24 cellular contexts compared by ENCODE assay signal in genomic region chr2:65514555-65515195, GRCh38.
DNase-seq lines count a peak whose midpoint lies in the region; ATAC-seq, FAIRE-seq and TF ChIP-seq lines count a peak whose summit lies in the region.
"Had no signal": no experiment of that assay in that cellular context is flagged by ENCODE, and none has a peak within 500 bp of the region (broad histone marks: within the 10 kb centered on the region; RNA-seq: fewer than 3 reads in every experiment).

No MANE protein-coding gene starts in this region.

- H3K9me2 ChIP-seq in GM23248 (ENCODE audit: insufficient read depth), result no peaks in the 10 kb centered on the region

- CTCF ChIA-PET in GM12878 (lab: Yijun Ruan, JAX), result no interaction called here

- 24 to 26% methylated on average over 4 of the region's 4 CpGs for WGBS in GM23248 (ENCODE audit: low coverage in 1 of 2, low lambda C conversion rate in 2 of 2, missing lambda C conversion rate in 2 of 2), 2 experiments
- 5% methylated on average over 4 of the region's 4 CpGs for WGBS in GM12878 (ENCODE audit: insufficient coverage, insufficient replicate concordance, low lambda C conversion rate, missing lambda C conversion rate)
- 78 to 89% methylated on average over 4 of the region's 4 CpGs for WGBS in thyroid gland, 2 donors

- H2AFZ ChIP-seq in GM23248 (no peak overlapping the region), GM12878 (ENCODE audit: control insufficient read depth, low read depth, low read length) (no peak overlapping the region)
- H2AFZ ChIP-seq: PC-9 had no signal

- peak; percentile 70 for ATAC-seq in GM12878
- no peak for ATAC-seq in mucosa of descending colon
- ATAC-seq: activated CD8-positive, alpha-beta T cell treated with anti-CD3 and anti-CD28 coated beads, Interleukin-2, amount 10 ng/mL, durations not matched to agents 7 days and 5 days; activated T-cell treated with anti-CD3 and anti-CD28 coated beads, Interleukin-2, amount 50 U/mL, for 4 hours; body of pancreas; foreskin keratinocyte; psoas muscle had no signal

- no peaks in the 10 kb centered on the region for H3K9me3 ChIP-seq in GM23248 (ENCODE audit: low read depth)
- no peaks in the 10 kb centered on the region; the same call in 2 of the 3 replicates for H3K9me3 ChIP-seq in GM12878 (replicated peaks; ENCODE audit: control insufficient read depth, insufficient read depth, low read length)
- H3K9me3 ChIP-seq in thyroid gland, result no peaks in the 10 kb centered on the region
- no peaks in the 10 kb centered on the region for H3K9me3 ChIP-seq in mucosa of descending colon
- H3K9me3 ChIP-seq: body of pancreas, psoas muscle, stomach had no signal

- no peak for TF ChIP-seq EP300 in GM12878 (IDR thresholded peaks at IDR 0.05; ENCODE audit: borderline replicate concordance in 1 of 2, control insufficient read depth in 1 of 2, low read depth in 2 of 2, low read length in 2 of 2)

- intact Hi-C loops in GM12878 (cut with micrococcal nuclease; ENCODE audit: unreplicated experiment), result no loop called here
- intact Hi-C loops in thyroid gland (cut with DNase I), result no loop called here
- intact Hi-C loops in mucosa of descending colon (cut with DNase I, micrococcal nuclease), result no loop called here

- TF ChIP-seq CTCF in GM12878 (IDR thresholded peaks at IDR 0.05 in 2 of 3, conservative IDR thresholded peaks at IDR 0.05 in 1 of 3; ENCODE audit: control insufficient read depth in 2 of 3, extremely low read depth in 1 of 3, insufficient read depth in 1 of 3, low read depth in 3 of 3, low read length in 3 of 3) (no peak), thyroid gland (IDR thresholded peaks at IDR 0.05) (no peak), mucosa of descending colon (IDR thresholded peaks at IDR 0.05) (no peak)

- BruUV-seq in GM12878 (replicated peaks; lab: Mats Ljungman, UMichigan), result no TSS peak

- H3K27ac ChIP-seq in GM23248, result 0 out of 2 replicates have a peak overlapping the region, but pooled peaks have one; percentile 7
- H3K27ac ChIP-seq in GM12878 (ENCODE audit: control insufficient read depth, insufficient read depth), result no peak overlapping the region
- no peak overlapping the region for H3K27ac ChIP-seq in thyroid gland
- H3K27ac ChIP-seq: body of pancreas, coronary artery, foreskin keratinocyte, PC-9, psoas muscle, SK-N-MC, stomach had no signal

- POLR2A ChIA-PET in GM12878 (lab: Charles Lee), result no interaction called here

- H4K20me1 ChIP-seq in GM23248 (ENCODE audit: insufficient read depth) (no peaks in the 10 kb centered on the region), GM12878 (ENCODE audit: control insufficient read depth, insufficient read depth) (no peaks in the 10 kb centered on the region)

- H3K79me2 ChIP-seq in GM23248 (ENCODE audit: insufficient read depth), result no peaks in the 10 kb centered on the region
- no peaks in the 10 kb centered on the region for H3K79me2 ChIP-seq in GM12878 (ENCODE audit: control insufficient read depth, insufficient read depth, low read length)

- TF ChIP-seq POLR2A in GM12878 (IDR thresholded peaks at IDR 0.05; ENCODE audit: low read depth, low read length) (no peak), thyroid gland (IDR thresholded peaks at IDR 0.05) (no peak)

- DNase-seq in GM03348 (ENCODE audit: low spot score) (peak; percentile 54), GM23248 (peak; percentile 64), GM12878 (ENCODE audit: low read depth, low spot score) (no peak), kidney tubule cell (ENCODE audit: low spot score) (peak; percentile 33), HK-2 (ENCODE audit: unreplicated experiment) (no peak), thyroid gland (no peak), mucosa of descending colon (no peak)
- no peak for DNase-seq in effector CD8-positive, alpha-beta T cell (lab: John Stamatoyannopoulos, UW)
- DNase-seq: activated CD8-positive, alpha-beta T cell treated with anti-CD3 and anti-CD28 coated beads, Interleukin-2, amount 10 ng/mL, durations not matched to agents 7 days and 5 days; activated T-cell treated with anti-CD3 and anti-CD28 coated beads, Interleukin-2, amount 50 U/mL, for 4 hours; AML-193; body of pancreas; midbrain; NCI-H1436; NCI-H774; PC-9; psoas muscle; small intestine; stimulated activated CD4-positive, alpha-beta T cell treated with anti-CD3 and anti-CD28 coated beads, Interleukin-4, amount 100 ng/mL, for 1 hour; stomach had no signal

- FAIRE-seq in GM12878 (lab: Jason Lieb, UNC), result peak; percentile 23
- FAIRE-seq: endometrium, small intestine had no signal

- RAD21 ChIA-PET in GM12878 (lab: Charles Lee; ENCODE audit: unreplicated experiment), result no interaction called here

- no peaks in the 10 kb centered on the region for H3K36me3 ChIP-seq in GM23248 (ENCODE audit: low read depth)
- no peaks in the 10 kb centered on the region for H3K36me3 ChIP-seq in GM12878 (ENCODE audit: control insufficient read depth in 2 of 2, insufficient read depth in 2 of 2, low read length in 1 of 2)
- no peaks in the 10 kb centered on the region for H3K36me3 ChIP-seq in thyroid gland
- no peaks in the 10 kb centered on the region for H3K36me3 ChIP-seq in mucosa of descending colon (ENCODE audit: low read depth)
- H3K36me3 ChIP-seq: stomach had no signal

- H3K4me1 ChIP-seq in GM23248 (ENCODE audit: insufficient read depth), result peaks cover 13% of the 10 kb centered on the region
- H3K4me1 ChIP-seq in GM12878 (ENCODE audit: control insufficient read depth, insufficient read depth, low read length), result peaks cover 4% of the 10 kb centered on the region
- no peaks in the 10 kb centered on the region for H3K4me1 ChIP-seq in thyroid gland
- H3K4me1 ChIP-seq in mucosa of descending colon (ENCODE audit: low read depth), result no peaks in the 10 kb centered on the region
- H3K4me1 ChIP-seq: body of pancreas, foreskin keratinocyte, psoas muscle, stomach had no signal

- in situ Hi-C loops in GM23248 (cut with MboI), result no loop called here
- in situ Hi-C loops in GM12878 (cut with MboI), result no loop called here

- peaks cover 16% of the 10 kb centered on the region for H3F3A ChIP-seq in GM23248 (ENCODE audit: insufficient read depth)

- SMC1A ChIA-PET in GM12878 (lab: Charles Lee; ENCODE audit: uncharacterized antibody, unreplicated experiment), result no interaction called here

- H3K9ac ChIP-seq in GM23248 (no peak overlapping the region), GM12878 (ENCODE audit: control insufficient read depth, insufficient read depth, low read length) (no peak overlapping the region)

- no peaks in the 10 kb centered on the region for H3K27me3 ChIP-seq in GM23248 (replicated peaks; ENCODE audit: insufficient read depth)
- no peaks in the 10 kb centered on the region for H3K27me3 ChIP-seq in GM12878 (replicated peaks in 1 of 2; ENCODE audit: control insufficient read depth in 2 of 2, insufficient read depth in 2 of 2, low read length in 1 of 2)
- H3K27me3 ChIP-seq in thyroid gland, result no peaks in the 10 kb centered on the region
- H3K27me3 ChIP-seq: body of pancreas, foreskin keratinocyte, stomach had no signal

- H3K4me2 ChIP-seq in GM23248 (ENCODE audit: unreplicated experiment), result peak overlapping the region; percentile 19
- H3K4me2 ChIP-seq in GM12878 (ENCODE audit: control insufficient read depth, insufficient read depth), result no peak overlapping the region
- H3K4me2 ChIP-seq: PC-9 had no signal

- TF ChIP-seq RAD21 in GM12878 (IDR thresholded peaks at IDR 0.05; ENCODE audit: insufficient read depth, low read depth, low read length), result no peak

- H3K4me3 ChIP-seq in GM23248 (no peak overlapping the region), GM12878 (no peak overlapping the region), thyroid gland (replicated peaks in 1 of 3) (no peak overlapping the region), mucosa of descending colon (no peak overlapping the region)
- H3K4me3 ChIP-seq: body of pancreas, coronary artery, PC-9, psoas muscle, SK-N-MC, stomach had no signal

TF ChIP-seq in GM12878, 131 proteins besides CTCF, POLR2A, EP300 and RAD21 (continues in another document):
- TF ChIP-seq JUND (IDR thresholded peaks at IDR 0.05; ENCODE audit: low read depth, low read length) (no peak), JUNB (IDR thresholded peaks at IDR 0.05) (peak; percentile 93), IRF4 (IDR thresholded peaks at IDR 0.05; ENCODE audit: low read depth, low read length) (peak; percentile 74), MTA2 (IDR thresholded peaks at IDR 0.05; ENCODE audit: low read depth) (no peak), MEF2A (IDR thresholded peaks at IDR 0.05; ENCODE audit: insufficient read depth, low read depth, low read length) (0 out of 2 replicates have a peak, but pooled peaks have one; percentile 11), SRF (IDR thresholded peaks at IDR 0.05; ENCODE audit: low read depth in 2 of 2, low read length in 2 of 2) (no peak), SPI1 (IDR thresholded peaks at IDR 0.05; ENCODE audit: borderline replicate concordance, insufficient read depth, low read depth, low read length) (peak; percentile 81), MAX (IDR thresholded peaks at IDR 0.05; ENCODE audit: low read depth, low read length) (no peak), MXI1 (IDR thresholded peaks at IDR 0.05; ENCODE audit: low read depth, low read length) (no peak)

Comparison
In these comparisons a context has a peak if more than half of its experiments do, and no peak if none do; other contexts are left out.
1. DNase-seq: peak in GM03348 (single experiment), GM23248 (single experiment) and kidney tubule cell (single experiment); none in GM12878 (single experiment), effector CD8-positive, alpha-beta T cell (single experiment), HK-2 (single experiment), thyroid gland (0 of 2) and mucosa of descending colon (0 of 3).